31 cellular contexts compared by ENCODE assay signal in genomic region chr10:109417803-109418202, GRCh38.
"Had no signal": no experiment of that assay in that cellular context is flagged by ENCODE, and none has a peak within 500 bp of the region (broad histone marks: within the 10 kb centered on the region; RNA-seq: fewer than 3 reads in every experiment).

No MANE protein-coding gene starts in this region.

- ATAC-seq: activated CD8-positive, alpha-beta T cell treated with anti-CD3 and anti-CD28 coated beads for 36 hours; activated naive CD4-positive, alpha-beta T cell treated with anti-CD3 and anti-CD28 coated beads, Interleukin-2, amount 50 U/mL, for 72 hours; activated T-cell treated with anti-CD3 and anti-CD28 coated beads, Interleukin-2, amount 50 U/mL, for 4 hours; activated T-cell treated with anti-CD3 and anti-CD28 coated beads, Interleukin-2, amount 50 U/mL, for 72 hours; activated T-helper 17 cell treated with anti-CD3 and anti-CD28 coated beads, Interleukin-2, amount 50 U/mL, for 72 hours; body of pancreas had no signal

- H3K4me1 ChIP-seq: adrenal gland, body of pancreas, breast epithelium had no signal

- H3K27ac ChIP-seq: adrenal gland, body of pancreas, brain microvascular endothelial cell, breast epithelium, VCaP had no signal

- H3K9me3 ChIP-seq: adrenal gland, body of pancreas, breast epithelium had no signal

- H3K27me3 ChIP-seq: adrenal gland, body of pancreas, brain microvascular endothelial cell, breast epithelium had no signal

- DNase-seq: activated B cell treated with CpG ODN at 0.5 μM for 24 hours; activated CD4-positive, alpha-beta memory T cell treated with anti-CD3 and anti-CD28 coated beads for 36 hours; activated CD4-positive, alpha-beta T cell treated with anti-CD3 and anti-CD28 coated beads for 4 hours; activated CD4-positive, alpha-beta T cell treated with anti-CD3 and anti-CD28 coated beads, Interleukin-2, amount 10 ng/mL, durations not matched to agents 24 days and 14 days; activated CD4-positive, alpha-beta T cell treated with anti-CD3 and anti-CD28 coated beads, Interleukin-2, amount 50 U/mL, for 1 hour; activated CD4-positive, alpha-beta T cell treated with anti-CD3 and anti-CD28 coated beads, Interleukin-2, amount 50 U/mL, for 4 hours; activated CD4-positive, CD25-positive, alpha-beta regulatory T cell treated with anti-CD3 and anti-CD28 coated beads, Interleukin-2, amount 50 U/mL, for 72 hours; activated CD8-positive, alpha-beta memory T cell treated with anti-CD3 and anti-CD28 coated beads, Interleukin-2, amount 50 U/mL, for 4 hours; activated CD8-positive, alpha-beta T cell treated with anti-CD3 and anti-CD28 coated beads for 36 hours; activated effector memory CD4-positive, alpha-beta T cell treated with anti-CD3 and anti-CD28 coated beads, Interleukin-2, amount 50 U/mL, for 16 hours; activated gamma-delta T cell treated with Interleukin-2 at 50 U/mL for 16 hours; activated naive CD4-positive, alpha-beta T cell; activated naive CD4-positive, alpha-beta T cell treated with anti-CD3 and anti-CD28 coated beads for 36 hours; activated naive CD4-positive, alpha-beta T cell treated with anti-CD3 and anti-CD28 coated beads, Interleukin-2, amount 50 U/mL, for 16 hours; activated naive CD8-positive, alpha-beta T cell treated with anti-CD3 and anti-CD28 coated beads for 36 hours; activated T-cell treated with anti-CD3 and anti-CD28 coated beads for 4 hours; activated T-cell treated with anti-CD3 and anti-CD28 coated beads, Interleukin-2, amount 50 U/mL, for 1 hour; activated T-cell treated with anti-CD3 and anti-CD28 coated beads, Interleukin-2, amount 50 U/mL, for 4 hours; activated T-cell treated with anti-CD3 and anti-CD28 coated beads, Interleukin-2, amount 50 U/mL, for 72 hours; adrenal gland; amniotic stem cell; aorta; body of pancreas; brain microvascular endothelial cell; central memory CD4-positive, alpha-beta T cell; T-helper 2 cell; T-helper 9 cell had no signal

- H3K36me3 ChIP-seq: adrenal gland, brain microvascular endothelial cell, breast epithelium had no signal

- H3K4me3 ChIP-seq: adrenal gland, body of pancreas, breast epithelium had no signal
